In the genomic region with DNA sequence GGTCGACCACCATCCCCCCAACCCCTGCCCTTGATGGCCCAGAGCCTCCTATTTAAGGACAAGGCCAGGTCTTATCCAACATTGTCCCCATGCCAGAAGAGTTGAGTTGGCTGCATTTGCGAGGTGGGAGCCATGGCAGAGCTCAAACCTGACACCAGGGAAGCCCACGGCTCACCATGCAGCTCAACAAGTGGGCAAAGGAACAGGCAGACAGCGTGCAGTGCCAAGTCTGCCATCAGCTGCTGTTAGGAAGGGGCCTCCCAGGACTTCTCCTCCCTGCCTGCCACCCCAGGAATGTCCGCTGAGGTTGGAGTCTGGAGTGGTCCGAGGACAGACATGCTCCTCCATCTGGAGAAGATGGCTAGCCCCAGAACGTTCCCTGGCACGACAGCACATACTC, we compare ENCODE assay signal across 17 cellular contexts.
"Had no signal": no experiment of that assay in that cellular context is flagged by ENCODE, and none has a peak within 500 bp of the region (broad histone marks: within the 10 kb centered on the region; RNA-seq: fewer than 3 reads in every experiment).

No MANE protein-coding gene starts in this region.

- H3K9me3 Mint-ChIP-seq: nephron progenitor cell; stimulated activated naive CD8-positive, alpha-beta T cell treated with anti-CD3 and anti-CD28 coated beads, Interleukin-15, amount 100 ng/mL, for 72 hours; type B pancreatic cell had no signal

- H3K4me3 Mint-ChIP-seq: activated naive CD8-positive, alpha-beta T cell; nephron progenitor cell; stimulated activated naive CD8-positive, alpha-beta T cell treated with anti-CD3 and anti-CD28 coated beads, Interleukin-15, amount 100 ng/mL, for 72 hours; T-helper 17 cell; type B pancreatic cell had no signal

- H3K9me3 ChIP-seq: left lung, testis had no signal

- H3K27ac Mint-ChIP-seq: activated naive CD8-positive, alpha-beta T cell; nephron progenitor cell; T-helper 17 cell; type B pancreatic cell had no signal

- ATAC-seq: left lung; stimulated activated naive CD8-positive, alpha-beta T cell treated with anti-CD3 and anti-CD28 coated beads, Interleukin-15, amount 100 ng/mL, for 72 hours; T-helper 17 cell had no signal

- H3K27ac ChIP-seq: left lung, testis had no signal

- H3K27me3 Mint-ChIP-seq: activated naive CD8-positive, alpha-beta T cell; type B pancreatic cell had no signal

- H3K27me3 ChIP-seq: left lung, testis had no signal

- H3K36me3 Mint-ChIP-seq: activated naive CD8-positive, alpha-beta T cell; type B pancreatic cell had no signal

- DNase-seq: activated CD4-positive, alpha-beta T cell treated with anti-CD3 and anti-CD28 coated beads, Interleukin-2, amount 50 U/mL, for 4 hours; activated T-cell treated with anti-CD3 and anti-CD28 coated beads for 4 hours; erythroblast; foreskin melanocyte; kidney; left lung; midbrain; nephron progenitor cell; occipital lobe; retina; stimulated activated CD4-positive, alpha-beta T cell treated with anti-CD3 and anti-CD28 coated beads, Interleukin-2, amount 100 ng/mL, for 24 hours; stimulated activated naive CD8-positive, alpha-beta T cell treated with anti-CD3 and anti-CD28 coated beads, Interleukin-15, amount 100 ng/mL, for 72 hours; T-helper 17 cell; testis; WERI-Rb-1 had no signal
